ENCODE assay signal across 18 cellular contexts in genomic region chr11:13229136-13229535, GRCh38. TPM values are rescaled to one million over a fixed set of nuclear protein-coding genes. Genes with fewer than 3 reads are reported as not detected.
DNase-seq lines count a peak whose midpoint lies in the region; ATAC-seq and TF ChIP-seq lines count a peak whose summit lies in the region.
"Had no signal": no experiment of that assay in that cellular context is flagged by ENCODE, and none has a peak within 500 bp of the region (broad histone marks: within the 10 kb centered on the region; RNA-seq: fewer than 3 reads in every experiment).

No MANE protein-coding gene starts in this region.

- H3K4me1 ChIP-seq in heart left ventricle: peaks cover 0 to 10% (median 0%) of the 10 kb centered on the region in 12 donors
- H3K4me1 ChIP-seq in neuronal stem cell (ENCODE audit: control insufficient read depth in 2 of 2, insufficient read depth in 1 of 2, low read depth in 1 of 2, low read length in 2 of 2): peaks cover 12 to 15% of the 10 kb centered on the region in 2 donors

- H3K14ac ChIP-seq in neuronal stem cell (ENCODE audit: low read length): no peak overlapping the region

- no peak overlapping the region for H3K4ac ChIP-seq in neuronal stem cell (ENCODE audit: low read length)

- TF ChIP-seq POLR2A in heart left ventricle (IDR thresholded peaks at IDR 0.05): no peak

- no peak overlapping the region for H3K23ac ChIP-seq in neuronal stem cell (ENCODE audit: low read depth, low read length, poor library complexity)

- 68 to 82% (median 70%) methylated on average over 4 of the region's 4 CpGs for WGBS in heart left ventricle, 4 donors
- no CpG with 5 or more reads among the region's 4 CpGs for WGBS in neuronal stem cell (ENCODE audit: extremely low coverage in 2 of 2, insufficient read length in 2 of 2, insufficient replicate concordance in 1 of 2), 2 donors

- H2BK120ac ChIP-seq in neuronal stem cell (ENCODE audit: low read depth, low read length): no peak overlapping the region

- H3K79me1 ChIP-seq in neuronal stem cell (ENCODE audit: low read depth, low read length): no peaks in the 10 kb centered on the region

- TF ChIP-seq CTCF in heart left ventricle (IDR thresholded peaks at IDR 0.05): no peak

- peak; percentile 19 to 50 for ATAC-seq in left cardiac atrium
- no peak for ATAC-seq in heart left ventricle
- ATAC-seq: left colon had no signal

- no peaks in the 10 kb centered on the region for H3K27me3 ChIP-seq in heart left ventricle
- no peaks in the 10 kb centered on the region for H3K27me3 ChIP-seq in neuronal stem cell (ENCODE audit: control insufficient read depth in 3 of 3, insufficient read depth in 3 of 3, low read depth in 1 of 3, low read length in 3 of 3)

- H3K9me3 ChIP-seq in heart left ventricle: no peaks in the 10 kb centered on the region
- H3K9me3 ChIP-seq in neuronal stem cell (replicated peaks in 1 of 2; ENCODE audit: control insufficient read depth in 2 of 2, insufficient read depth in 1 of 2, low read depth in 1 of 2, low read length in 2 of 2): no peaks in the 10 kb centered on the region

- no peak overlapping the region for H4K8ac ChIP-seq in neuronal stem cell (ENCODE audit: low read depth, low read length)

- H2AFZ ChIP-seq in neuronal stem cell (ENCODE audit: low read length): peak overlapping the region; percentile 52

- H2BK5ac ChIP-seq in neuronal stem cell (ENCODE audit: low read length): no peak overlapping the region

- no peak overlapping the region for H4K91ac ChIP-seq in neuronal stem cell (ENCODE audit: low read depth, low read length, poor library complexity)

- H2BK15ac ChIP-seq in neuronal stem cell (ENCODE audit: low read length): no peak overlapping the region

- no peak overlapping the region for H3K4me2 ChIP-seq in neuronal stem cell (ENCODE audit: insufficient read depth, low read length, poor library complexity, severe bottlenecking)

- H3K9ac ChIP-seq in neuronal stem cell (ENCODE audit: low read depth, low read length, poor library complexity): no peak overlapping the region

- H3K4me3 ChIP-seq in heart left ventricle (no peak overlapping the region), neuronal stem cell (ENCODE audit: low read length in 2 of 2) (no peak overlapping the region)

- H2BK12ac ChIP-seq in neuronal stem cell (ENCODE audit: low read length): no peak overlapping the region

- peak overlapping the region; percentile 22 for H2AK5ac ChIP-seq in neuronal stem cell (ENCODE audit: low read depth, low read length)

- no peak overlapping the region for H3K18ac ChIP-seq in neuronal stem cell (ENCODE audit: low read length)

- H3K36me3 ChIP-seq in heart left ventricle: no peaks in the 10 kb centered on the region
- H3K36me3 ChIP-seq in neuronal stem cell (replicated peaks in 1 of 2; ENCODE audit: control insufficient read depth in 2 of 2, insufficient read depth in 2 of 2, low read length in 2 of 2): no peaks in the 10 kb centered on the region

- DNase-seq in left cardiac atrium (no peak), heart left ventricle (no peak), fibroblast of peridontal ligament (ENCODE audit: extremely low read depth) (peak; percentile 35), neuronal stem cell (ENCODE audit: low spot score) (no peak), hepatic stellate cell (ENCODE audit: low spot score) (no peak), NCI-H2196 treated with DMSO at 0.1 percent for 48 hours (lab: John Stamatoyannopoulos, UW; ENCODE audit: unreplicated experiment) (no peak)
- no peak for DNase-seq in activated CD4-positive, alpha-beta T cell treated with anti-CD3 and anti-CD28 coated beads, Interleukin-2, amount 50 U/mL, for 1 hour
- DNase-seq in central memory CD4-positive, alpha-beta T cell: no peak
- DNase-seq: 8988T; activated CD4-positive, alpha-beta T cell treated with anti-CD3 and anti-CD28 coated beads, Interleukin-2, amount 10 ng/mL, durations not matched to agents 24 days and 14 days; activated naive CD4-positive, alpha-beta T cell treated with Interleukin-2 at 50 U/mL for 16 hours; anterior cingulate cortex; DMS 273 treated with DMSO at 0.1 percent for 48 hours; GOT3; left colon; MM.1S; NCI-H187; stimulated activated CD4-positive, alpha-beta T cell treated with anti-CD3 and anti-CD28 coated beads, Interleukin-2, amount 100 ng/mL, for 48 hours had no signal

- intact Hi-C loops in left cardiac atrium (cut with DNase I) (no loop called here), heart left ventricle (cut with DNase I) (no loop called here)

- no peak overlapping the region for H3K27ac ChIP-seq in heart left ventricle
- no peak overlapping the region for H3K27ac ChIP-seq in neuronal stem cell (replicated peaks; ENCODE audit: low read length)

RNA-seq across cellular contexts. Expression of gene BMAL1, which starts 48.5 kb away (rescaled TPM):
- 10 to 100 TPM in 1 of 2 donors, 1 to 10 TPM in 1; 7.8 to 17.0 TPM for total RNA-seq in left cardiac atrium
- 10 to 100 TPM in 5 of 9 donors, 1 to 10 TPM in 4; 5.7 to 18.2 (median 11.7) TPM for total RNA-seq in heart left ventricle
- polyA plus RNA-seq in heart left ventricle: 10 to 100 TPM in 1 of 2 donors, 1 to 10 TPM in 1; 7.4 to 14.7 TPM
- 2.2 TPM for polyA plus RNA-seq in neuronal stem cell (2013, experiment 1 of 2)
- polyA plus RNA-seq in neuronal stem cell (2013, experiment 2 of 2): 2.7 TPM

Comparison
In these comparisons a context has a peak if more than half of its experiments do, and no peak if none do; other contexts are left out.
1. ATAC-seq: peak in left cardiac atrium (2 of 2); none in heart left ventricle (0 of 4).